1 cellular context compared by ENCODE assay signal in genomic region chr9:78967557-78968212, GRCh38.
TF ChIP-seq lines count a peak whose summit lies in the region.

No MANE protein-coding gene starts in this region.

TF ChIP-seq in IMR-90, 13 proteins besides CTCF, POLR2A, EP300 and RAD21:
- no peak for TF ChIP-seq RCOR1 (IDR thresholded peaks at IDR 0.05; ENCODE audit: insufficient replicate concordance, low read length)
- no peak for TF ChIP-seq CEBPB (IDR thresholded peaks at IDR 0.05; ENCODE audit: low read depth, low read length)
- TF ChIP-seq USF2 (IDR thresholded peaks at IDR 0.05; ENCODE audit: low read depth, low read length): no peak
- TF ChIP-seq BHLHE40 (IDR thresholded peaks at IDR 0.05; ENCODE audit: low read depth, low read length): no peak
- no peak for TF ChIP-seq MAZ (IDR thresholded peaks at IDR 0.05; ENCODE audit: borderline replicate concordance, low read depth, low read length)
- TF ChIP-seq RFX5 (IDR thresholded peaks at IDR 0.05; ENCODE audit: low read depth, low read length): no peak
